ENCODE assay signal across 8 cellular contexts in the genomic region with DNA sequence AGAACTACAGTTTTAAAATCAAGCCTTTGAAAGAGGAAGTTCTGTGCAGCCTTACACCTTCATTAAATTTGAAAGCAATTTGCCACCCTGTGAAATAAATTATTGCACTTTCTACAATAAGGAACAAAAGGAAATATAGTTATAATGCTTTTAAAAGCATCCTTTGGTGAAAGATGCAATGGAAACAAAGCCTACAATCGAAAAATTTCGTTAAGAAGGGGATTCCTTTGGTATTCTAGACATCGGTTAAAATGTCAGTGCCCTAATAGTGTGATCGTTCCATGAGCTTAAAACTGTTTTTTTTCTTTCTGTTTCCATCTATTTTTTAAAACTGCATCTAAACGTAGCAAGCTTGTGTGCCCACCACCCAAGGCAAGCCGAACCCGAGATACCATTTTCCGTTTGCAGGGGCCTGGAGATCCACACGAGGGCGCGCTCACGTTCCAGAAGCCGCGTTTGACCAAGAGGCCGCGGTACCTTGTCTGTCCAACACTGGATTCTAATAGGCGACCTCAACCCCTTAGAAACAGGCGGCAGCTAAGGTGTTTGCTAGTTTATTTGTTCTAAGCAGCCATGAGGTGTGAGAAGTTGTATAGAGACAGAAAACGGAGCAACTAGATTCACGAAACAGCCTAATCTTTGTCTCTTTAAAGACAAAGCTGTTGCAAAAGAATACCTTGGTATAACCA. TPM values are rescaled to one million over a fixed set of nuclear protein-coding genes. Genes with fewer than 3 reads are reported as not detected.
DNase-seq lines count a peak whose midpoint lies in the region; ATAC-seq and TF ChIP-seq lines count a peak whose summit lies in the region.

No MANE protein-coding gene starts in this region.

- CTCF ChIA-PET in AG04450 (lab: Charles Lee) = interaction anchor here (0.7 to 3.3 kb wide), 13 partner anchors 10 to 1895 kb away, joined by 3 to 16 read pairs (median 3); no protein-coding TSS in a partner anchor

- H3K36me3 ChIP-seq in colonic mucosa (no peaks in the 10 kb centered on the region), psoas muscle (ENCODE audit: insufficient read depth in 1 of 2, low read depth in 1 of 2) (no peaks in the 10 kb centered on the region)

- peak overlapping the region in 1 of 2 donors; percentile 19 for H3K9ac ChIP-seq in colonic mucosa (ENCODE audit: low read depth in 2 of 2, low read length in 2 of 2)

- H3K9me3 ChIP-seq in AG04450 (ENCODE audit: control insufficient read depth, insufficient read depth, low read length) (peaks cover 12% of the 10 kb centered on the region; the same call in 1 of the 2 replicates), colonic mucosa (no peaks in the 10 kb centered on the region), psoas muscle (no peaks in the 10 kb centered on the region)

- no peak for DNase-seq in AG04450 (ENCODE audit: low read depth, low spot score)
- peak; percentile 74 for DNase-seq in GM13977 (ENCODE audit: low spot score)
- DNase-seq in NCI-H526 (lab: John Stamatoyannopoulos, UW) = peak; percentile 90 to 96
- peak; percentile 56 for DNase-seq in colonic mucosa
- no peak for DNase-seq in psoas muscle
- no peak for DNase-seq in HK-2 (ENCODE audit: unreplicated experiment)

- POLR2A ChIA-PET in AG04450 (lab: Yijun Ruan, JAX) = no interaction called here

- ATAC-seq in psoas muscle (peak in 3 of 4 donors; percentile 36 to 54 (median 43)), GM21526 (IDR thresholded peaks at IDR 0.05; ENCODE audit: low FRiP score, unreplicated experiment) (no peak), HG02798 (IDR thresholded peaks at IDR 0.05; ENCODE audit: poor library complexity, unreplicated experiment) (no peak)

- whole genome bisulfite sequencing in psoas muscle, 3 donors = 8 to 10% (median 9%) methylated on average over 20 of the region's 20 CpGs

- in situ Hi-C loops in GM13977 (cut with MboI; ENCODE audit: low pct_unique_long_range_greater_than_20kb, low sequenced_read_pairs, unreplicated experiment) = loop anchor here (25.0 kb wide), 1 partner anchor 749 kb away; no protein-coding TSS in a partner anchor

- H3K4me3 ChIP-seq in AG04450 (ENCODE audit: low read depth, low read length) (no peak overlapping the region), colonic mucosa (no peak overlapping the region), psoas muscle (no peak overlapping the region)

- peak; percentile 67 for TF ChIP-seq CTCF in AG04450 (IDR thresholded peaks at IDR 0.05; ENCODE audit: low read depth, low read length)
- TF ChIP-seq CTCF in GM13977 (IDR thresholded peaks at IDR 0.05; ENCODE audit: extremely low read depth, insufficient read depth, missing control alignments) = peak; percentile 59
- TF ChIP-seq CTCF in colonic mucosa (IDR thresholded peaks at IDR 0.05) = peak; percentile 57
- TF ChIP-seq CTCF in psoas muscle (IDR thresholded peaks at IDR 0.05) = peak; percentile 60

- intact Hi-C loops in colonic mucosa (cut with DNase I) (no loop called here), psoas muscle (cut with DNase I) (loop anchor here in 1 of 2 donors (5.0 kb wide), 1 partner anchor 34 kb away; no protein-coding TSS in a partner anchor)

- H3K27ac ChIP-seq in AG04450 (ENCODE audit: low read depth, low read length) = no peak overlapping the region
- no peak overlapping the region for H3K27ac ChIP-seq in colonic mucosa
- H3K27ac ChIP-seq in psoas muscle = no peak overlapping the region

- H3K27me3 ChIP-seq in AG04450 (ENCODE audit: control insufficient read depth, insufficient read depth, low read length) = peaks cover 89% of the 10 kb centered on the region
- peaks cover 91% of the 10 kb centered on the region for H3K27me3 ChIP-seq in colonic mucosa
- peaks cover 2 to 99% (median 64%) of the 10 kb centered on the region in 3 donors for H3K27me3 ChIP-seq in psoas muscle (ENCODE audit: insufficient read depth in 3 of 3, low read length in 2 of 3)

- H3K4me1 ChIP-seq in colonic mucosa (no peaks in the 10 kb centered on the region), psoas muscle (peaks cover 4% of the 10 kb centered on the region)

RNA-seq across cellular contexts. Expression of gene HOXD11, which starts 4.0 kb away (rescaled TPM):
- polyA plus RNA-seq in AG04450 (2011; rRNA removed) (not detected in 2 replicates), psoas muscle (not detected)
- not detected in 2 replicates for polyA minus RNA-seq in AG04450 (2011; rRNA and poly(A)+ RNA removed)
- total RNA-seq in colonic mucosa (1 to 10 TPM in 1 of 2 donors, under 1 TPM in 1; 0.25 to 1.6 TPM), psoas muscle (not detected)

RNA-seq across cellular contexts. Expression of gene HOXD10, which starts 5.5 kb away (rescaled TPM):
- polyA plus RNA-seq in AG04450 (2011; rRNA removed) (not detected in 2 replicates), psoas muscle (under 1 TPM in 2 of 3 donors, not detected in 1; 0.03 to 0.04 TPM)
- not detected in 2 replicates for polyA minus RNA-seq in AG04450 (2011; rRNA and poly(A)+ RNA removed)
- total RNA-seq in colonic mucosa (1 to 10 TPM in 1 of 2 donors, under 1 TPM in 1; 0.32 to 1.9 TPM), psoas muscle (not detected)

RNA-seq across cellular contexts. Expression of gene HOXD9, which starts 11.4 kb away (rescaled TPM):
- not detected in 2 replicates for polyA plus RNA-seq in AG04450 (2011; rRNA removed)
- polyA minus RNA-seq in AG04450 (2011; rRNA and poly(A)+ RNA removed) = not detected in 2 replicates
- 1 to 10 TPM in 1 of 2 donors, under 1 TPM in 1; 0.86 to 1.7 TPM for total RNA-seq in colonic mucosa
- 1 to 10 TPM in 2 of 4 donors, under 1 TPM in 2; 0.43 to 4.4 (median 2.4) TPM for total RNA-seq in psoas muscle
- 1 to 10 TPM; 1.4 to 4.1 (median 1.7) TPM for polyA plus RNA-seq in psoas muscle

RNA-seq across cellular contexts. Expression of gene HOXD12, which starts 11.5 kb away (rescaled TPM):
- polyA plus RNA-seq in AG04450 (2011; rRNA removed) (not detected in 2 replicates), psoas muscle (not detected)
- polyA minus RNA-seq in AG04450 (2011; rRNA and poly(A)+ RNA removed) = not detected in 2 replicates
- total RNA-seq in colonic mucosa (not detected), psoas muscle (not detected)

RNA-seq across cellular contexts. Expression of gene HOXD8, which starts 18.4 kb away (rescaled TPM):
- not detected in 2 replicates for polyA plus RNA-seq in AG04450 (2011; rRNA removed)
- polyA minus RNA-seq in AG04450 (2011; rRNA and poly(A)+ RNA removed) = not detected in 2 replicates
- total RNA-seq in colonic mucosa = 1 to 10 TPM; 3.1 to 4.6 TPM
- total RNA-seq in psoas muscle = 10 to 100 TPM in 2 of 4 donors, 1 to 10 TPM in 2; 3.3 to 15.9 (median 9.1) TPM
- 10 to 100 TPM in 2 of 3 donors, 1 to 10 TPM in 1; 8.2 to 52.5 (median 12.9) TPM for polyA plus RNA-seq in psoas muscle

Comparison
In these comparisons a context has a peak if more than half of its experiments do, and no peak if none do; other contexts are left out.
1. DNase-seq: peak in GM13977 (single experiment), NCI-H526 (2 of 2) and colonic mucosa (single experiment); none in AG04450 (single experiment), psoas muscle (0 of 2) and HK-2 (single experiment).
2. ATAC-seq: peak in psoas muscle (3 of 4); none in GM21526 (single experiment) and HG02798 (single experiment).
3. Peak in every context shown above with its lines, with median percentiles within 50 percentile points of each other: CTCF ChIP-seq.